19 cellular contexts compared by ENCODE assay signal in the genomic region with DNA sequence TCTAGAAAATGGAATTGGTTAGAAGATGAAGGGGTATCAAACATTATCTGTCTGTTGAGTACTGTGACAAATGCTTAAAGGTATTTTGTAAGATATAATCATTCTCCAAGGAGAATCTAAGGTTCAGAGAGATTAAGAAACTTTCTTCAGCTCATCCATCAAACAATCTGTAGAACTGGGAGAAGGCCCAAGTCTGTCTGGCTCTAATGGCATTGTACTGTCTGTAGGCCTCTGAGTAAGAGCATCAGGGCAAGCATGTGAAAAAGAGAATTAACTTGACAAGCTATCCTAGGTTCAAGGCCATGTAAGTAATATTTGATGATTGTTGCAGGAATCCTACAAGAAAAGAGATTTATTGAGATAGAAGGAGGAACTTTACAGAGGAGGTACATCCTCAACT.
"Had no signal": no experiment of that assay in that cellular context is flagged by ENCODE, and none has a peak within 500 bp of the region (broad histone marks: within the 10 kb centered on the region; RNA-seq: fewer than 3 reads in every experiment).

No MANE protein-coding gene starts in this region.

- H3K4me3 Mint-ChIP-seq: activated naive CD8-positive, alpha-beta T cell; naive thymus-derived CD4-positive, alpha-beta T cell had no signal

- H3K9me3 ChIP-seq: body of pancreas, gastroesophageal sphincter, heart left ventricle, sigmoid colon, tibial nerve, uterus had no signal

- DNase-seq: activated CD4-positive, alpha-beta T cell treated with anti-CD3 and anti-CD28 coated beads for 1 hour; activated CD8-positive, alpha-beta memory T cell treated with anti-CD3 and anti-CD28 coated beads for 24 hours; activated gamma-delta T cell treated with Interleukin-2 at 50 U/mL for 16 hours; body of pancreas; erythroblast; heart left ventricle; mesendoderm; naive thymus-derived CD4-positive, alpha-beta T cell; sigmoid colon; stimulated activated naive CD4-positive, alpha-beta T cell treated with Interleukin-2 at 50 U/mL for 16 hours; substantia nigra; SW 1271; T-helper 2 cell; uterus had no signal

- ATAC-seq: body of pancreas; gastroesophageal sphincter; heart left ventricle; naive thymus-derived CD4-positive, alpha-beta T cell had no signal

- H3K36me3 Mint-ChIP-seq: activated naive CD8-positive, alpha-beta T cell had no signal

- H3K4me1 ChIP-seq: parathyroid adenoma, uterus had no signal

- H3K9ac ChIP-seq: parathyroid adenoma had no signal

- H3K9me3 Mint-ChIP-seq: naive thymus-derived CD4-positive, alpha-beta T cell had no signal

- H3K27me3 ChIP-seq: body of pancreas, gastroesophageal sphincter, heart left ventricle, sigmoid colon, tibial nerve, uterus had no signal

- H3K36me3 ChIP-seq: gastroesophageal sphincter, heart left ventricle, sigmoid colon, tibial nerve, uterus had no signal

- H3K27ac ChIP-seq: gastroesophageal sphincter, parathyroid adenoma, sigmoid colon, uterus, VCaP had no signal

- H3K27me3 Mint-ChIP-seq: activated naive CD8-positive, alpha-beta T cell had no signal

- H3K4me3 ChIP-seq: body of pancreas, gastroesophageal sphincter, heart left ventricle, sigmoid colon, tibial nerve, uterus had no signal

- H3K27ac Mint-ChIP-seq: activated naive CD8-positive, alpha-beta T cell; naive thymus-derived CD4-positive, alpha-beta T cell had no signal
